21 cellular contexts compared by ENCODE assay signal in genomic region chr2:238467772-238468171, GRCh38.
"Had no signal": no experiment of that assay in that cellular context is flagged by ENCODE, and none has a peak within 500 bp of the region (broad histone marks: within the 10 kb centered on the region; RNA-seq: fewer than 3 reads in every experiment).

No MANE protein-coding gene starts in this region.

- H3K79me2 ChIP-seq: hepatocyte had no signal

- H3K27me3 Mint-ChIP-seq: activated B cell treated with CpG ODN at 0.5 μM for 24 hours; activated CD4-positive, alpha-beta memory T cell treated with anti-CD3 and anti-CD28 coated beads for 36 hours; stimulated activated naive CD8-positive, alpha-beta T cell treated with anti-CD3 and anti-CD28 coated beads, Interleukin-15, amount 100 ng/mL, for 72 hours had no signal

- H3K27ac Mint-ChIP-seq: activated B cell treated with CpG ODN at 0.5 μM for 24 hours; activated CD4-positive, alpha-beta memory T cell treated with anti-CD3 and anti-CD28 coated beads for 36 hours; activated naive CD4-positive, alpha-beta T cell treated with anti-CD3 and anti-CD28 coated beads, Interleukin-2, amount 50 U/mL, for 72 hours; activated T-helper 1 cell treated with anti-CD3 and anti-CD28 coated beads, Interleukin-12 subunit alpha, Interleukin-12 subunit beta, Interleukin-2, Interleukin-4 antibody, amounts not matched to agents 30 ng/mL and 10 ng/mL and 1 ng/mL, durations not matched to agents 14 hours and 24 hours and 36 hours; mesothelial cell of epicardium; nephron; stimulated activated naive CD8-positive, alpha-beta T cell treated with anti-CD3 and anti-CD28 coated beads, Interleukin-15, amount 100 ng/mL, for 72 hours had no signal

- H3K27me3 ChIP-seq: colonic mucosa, hepatocyte, vagina had no signal

- ATAC-seq: activated naive CD4-positive, alpha-beta T cell treated with anti-CD3 and anti-CD28 coated beads, Interleukin-2, amount 50 U/mL, for 72 hours; lower lobe of right lung; stimulated activated naive CD8-positive, alpha-beta T cell treated with anti-CD3 and anti-CD28 coated beads, Interleukin-15, amount 100 ng/mL, for 72 hours had no signal

- DNase-seq: activated B cell treated with CpG ODN at 0.5 μM for 24 hours; activated CD4-positive, alpha-beta memory T cell treated with anti-CD3 and anti-CD28 coated beads for 36 hours; activated CD4-positive, alpha-beta T cell treated with anti-CD3 and anti-CD28 coated beads for 4 hours; activated gamma-delta T cell treated with Interleukin-2 at 50 U/mL for 16 hours; activated T-cell treated with anti-CD3 and anti-CD28 coated beads for 4 hours; colonic mucosa; erythroblast; lower lobe of right lung; posterior cingulate gyrus; stimulated activated CD4-positive, alpha-beta T cell treated with anti-CD3 and anti-CD28 coated beads, Interleukin-2, amount 100 ng/mL, for 48 hours; stimulated activated naive CD8-positive, alpha-beta T cell treated with anti-CD3 and anti-CD28 coated beads, Interleukin-15, amount 100 ng/mL, for 72 hours; T-helper 1 cell; T-helper 9 cell; trophoblast cell had no signal

- H3K4me1 ChIP-seq: colonic mucosa, lower lobe of right lung, vagina had no signal

- H3K27ac ChIP-seq: colonic mucosa, hepatocyte, lower lobe of right lung, skin epidermis, vagina had no signal

- H3K4me2 ChIP-seq: hepatocyte had no signal

- H3K4me1 Mint-ChIP-seq: mesothelial cell of epicardium had no signal

- H3K4me3 Mint-ChIP-seq: activated B cell treated with CpG ODN at 0.5 μM for 24 hours; activated CD4-positive, alpha-beta memory T cell treated with anti-CD3 and anti-CD28 coated beads for 36 hours; activated T-helper 1 cell treated with anti-CD3 and anti-CD28 coated beads, Interleukin-12 subunit alpha, Interleukin-12 subunit beta, Interleukin-2, Interleukin-4 antibody, amounts not matched to agents 30 ng/mL and 10 ng/mL and 1 ng/mL, durations not matched to agents 14 hours and 24 hours and 36 hours; mesothelial cell of epicardium; nephron; stimulated activated naive CD8-positive, alpha-beta T cell treated with anti-CD3 and anti-CD28 coated beads, Interleukin-15, amount 100 ng/mL, for 72 hours had no signal

- H2AFZ ChIP-seq: hepatocyte had no signal

- H3K4me3 ChIP-seq: colonic mucosa, hepatocyte, lower lobe of right lung, skin epidermis, vagina had no signal

- H3K36me3 ChIP-seq: colonic mucosa, lower lobe of right lung, vagina had no signal

- H3K9me3 ChIP-seq: colonic mucosa had no signal
